Comparison of ENCODE assay signal across 2 cellular contexts in the genomic region with DNA sequence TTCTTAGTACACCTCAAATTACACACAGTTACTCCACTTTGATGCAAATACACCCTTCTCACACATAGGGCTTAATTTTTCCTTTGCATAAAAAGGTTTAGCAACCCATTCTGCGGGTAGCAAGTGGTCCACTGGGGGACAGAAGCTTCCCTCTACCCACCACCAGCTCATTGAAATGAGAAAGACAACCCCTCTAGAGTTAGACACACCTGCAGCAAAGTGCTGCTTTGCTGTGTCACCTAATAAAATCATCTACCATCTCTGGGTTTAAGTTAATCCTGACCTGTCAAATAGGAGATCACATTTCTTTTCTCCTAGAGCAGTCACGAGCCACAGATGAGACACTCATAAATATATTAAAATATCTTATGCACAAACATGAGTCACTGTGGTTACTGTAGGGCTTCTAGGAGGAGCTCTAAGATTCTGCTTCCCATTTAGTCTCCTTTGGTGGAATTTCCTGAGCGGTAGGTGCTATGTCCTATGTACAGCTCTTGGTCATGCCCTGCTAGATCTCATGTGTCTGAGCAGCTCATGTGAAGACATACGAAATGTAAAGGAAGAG.
TF ChIP-seq lines count a peak whose summit lies in the region.

No MANE protein-coding gene starts in this region.

TF ChIP-seq in SK-N-SH treated with all-trans-retinoic acid at 6 μM for 48 hours, 23 proteins besides CTCF, POLR2A, EP300 and RAD21 (continued from another document):
- TF ChIP-seq TSHZ2 (CRISPR knock-in tag; IDR thresholded peaks at IDR 0.05): no peak
- no peak for TF ChIP-seq ZC3H10 (CRISPR knock-in tag; IDR thresholded peaks at IDR 0.05)
- no peak for TF ChIP-seq SNAI2 (CRISPR knock-in tag; IDR thresholded peaks at IDR 0.05)
- no peak for TF ChIP-seq CSDC2 (CRISPR knock-in tag; IDR thresholded peaks at IDR 0.05)

TF ChIP-seq in SK-N-SH, 30 proteins besides CTCF, POLR2A, EP300 and RAD21 (continued from another document):
- TF ChIP-seq IRF3 (IDR thresholded peaks at IDR 0.05; ENCODE audit: low read depth, low read length) (no peak), ELF1 (IDR thresholded peaks at IDR 0.05) (no peak), TCF12 (IDR thresholded peaks at IDR 0.05) (no peak)
